8 cellular contexts compared by ENCODE assay signal in the genomic region with DNA sequence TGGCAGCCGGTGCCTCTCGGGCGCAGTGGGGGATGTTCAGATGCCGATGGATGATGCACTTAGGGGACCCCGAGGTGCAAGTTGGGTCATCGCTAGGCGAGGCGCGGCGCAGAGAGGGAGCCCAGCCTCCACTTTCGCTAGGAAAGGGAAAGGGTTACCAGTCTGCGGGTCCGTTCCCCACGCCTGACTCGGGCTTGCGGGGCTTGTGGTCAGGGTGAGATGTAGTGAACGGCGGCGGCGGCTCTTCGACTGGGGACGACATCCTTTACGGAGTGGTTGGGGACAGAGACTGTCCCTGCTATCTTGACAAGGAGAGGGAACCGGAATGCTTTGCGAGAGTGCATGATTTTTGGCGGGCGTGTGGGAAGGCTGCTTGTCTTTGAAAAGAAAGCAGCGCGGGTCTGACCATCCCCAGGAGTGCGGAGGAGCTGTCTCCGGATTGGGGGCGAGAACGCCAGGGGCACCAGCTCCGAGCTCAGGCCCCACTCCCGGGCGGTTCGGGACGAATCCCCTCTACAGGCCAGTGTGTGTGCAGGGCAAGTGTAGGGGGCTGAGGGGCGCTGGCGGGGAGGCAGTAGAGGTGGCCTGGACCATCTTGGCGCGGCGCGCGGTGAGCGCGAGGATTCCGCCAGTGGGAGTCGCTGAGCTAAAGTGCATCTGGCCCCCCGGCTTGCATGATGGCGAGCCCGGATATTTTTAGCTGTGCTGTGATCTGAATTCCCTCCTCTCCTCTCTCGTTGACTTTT.
DNase-seq lines count a peak whose midpoint lies in the region; ATAC-seq lines count a peak whose summit lies in the region.

No MANE protein-coding gene starts in this region.

- H3K27ac ChIP-seq in angular gyrus (ENCODE audit: low read depth, low read length): peak overlapping the region; percentile 70

- ATAC-seq in GM18498 (IDR thresholded peaks at IDR 0.05; ENCODE audit: unreplicated experiment): no peak
- ATAC-seq in HG02642 (IDR thresholded peaks at IDR 0.05; ENCODE audit: poor library complexity, unreplicated experiment): no peak

- DNase-seq in DMS 273 (lab: John Stamatoyannopoulos, UW; ENCODE audit: unreplicated experiment): peak; percentile 59
- no peak for DNase-seq in DMS 273 treated with DMSO at 0.1 percent for 48 hours (lab: John Stamatoyannopoulos, UW)
- DNase-seq in inferior parietal cortex (ENCODE audit: extremely low spot score): peak; percentile 44
- peak; percentile 43 for DNase-seq in superior temporal gyrus (ENCODE audit: extremely low spot score)
- no peak for DNase-seq in SKM-1 (lab: John Stamatoyannopoulos, UW; ENCODE audit: unreplicated experiment)

Comparison
In these comparisons a context has a peak if more than half of its experiments do, and no peak if none do; other contexts are left out.
1. DNase-seq: peak in DMS 273 (single experiment), inferior parietal cortex (single experiment) and superior temporal gyrus (single experiment); none in DMS 273 treated with DMSO at 0.1 percent for 48 hours (single experiment) and SKM-1 (single experiment).